ENCODE assay signal across 18 cellular contexts in the genomic region with DNA sequence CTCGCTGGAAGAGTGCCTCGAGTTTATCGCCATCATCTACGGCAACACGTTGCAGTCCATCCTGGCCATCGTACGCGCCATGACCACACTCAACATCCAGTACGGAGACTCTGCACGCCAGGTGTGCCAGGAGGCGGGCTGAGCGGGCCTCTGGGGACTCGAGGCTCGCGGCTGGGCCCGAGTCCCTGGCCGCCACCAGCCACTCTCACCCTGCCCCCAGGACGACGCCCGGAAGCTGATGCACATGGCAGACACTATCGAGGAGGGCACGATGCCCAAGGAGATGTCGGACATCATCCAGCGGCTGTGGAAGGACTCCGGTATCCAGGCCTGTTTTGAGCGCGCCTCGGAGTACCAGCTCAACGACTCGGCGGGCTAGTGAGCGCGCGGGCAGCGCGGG. TPM values are rescaled to one million over a fixed set of nuclear protein-coding genes. Genes with fewer than 3 reads are reported as not detected.
A peak's percentile ranks its signal among the peaks of the same experiment; 100 is the strongest.
DNase-seq lines count a peak whose midpoint lies in the region; ATAC-seq, FAIRE-seq and TF ChIP-seq lines count a peak whose summit lies in the region.
"Had no signal": no experiment of that assay in that cellular context is flagged by ENCODE, and none has a peak within 500 bp of the region (broad histone marks: within the 10 kb centered on the region; RNA-seq: fewer than 3 reads in every experiment).

No MANE protein-coding gene starts in this region.

- H3K36me3 ChIP-seq in HepG2 (replicated peaks in 1 of 2; ENCODE audit: control insufficient read depth in 1 of 2, insufficient read depth in 2 of 2, low read length in 2 of 2) (0 out of 5 replicates have a peak, but pooled peaks cover 0 to under 1% of the 10 kb centered on the region in 2 experiments), right lobe of liver (no peaks in the 10 kb centered on the region)
- H3K36me3 ChIP-seq: BE2C, Peyer's patch had no signal

- no peak for TF ChIP-seq POLR2A in HepG2 (IDR thresholded peaks at IDR 0.05; ENCODE audit: insufficient read depth in 1 of 2, low read depth in 2 of 2, low read length in 2 of 2)
- no peak for TF ChIP-seq POLR2A in right lobe of liver (IDR thresholded peaks at IDR 0.05)

- no peaks in the 10 kb centered on the region for H3K79me2 ChIP-seq in HepG2 (ENCODE audit: insufficient read depth, low read length)

- intact Hi-C loops in HepG2 (cut with micrococcal nuclease; ENCODE audit: unreplicated experiment) (loop anchor here (5.0 kb wide), 1 partner anchor 79 kb away; no protein-coding TSS in a partner anchor), right lobe of liver (cut with DNase I) (loop anchor here (2.0 to 5.0 kb wide), 3 partner anchors 32 to 84 kb away; partner anchors contain the start of gene LSMEM2 (in 1 of the 2))

- peaks cover 4% of the 10 kb centered on the region for H4K20me1 ChIP-seq in HepG2 (ENCODE audit: insufficient read depth, low read length)

- H3K4me1 ChIP-seq in HepG2 (ENCODE audit: insufficient read depth, low read length) = peaks cover 54% of the 10 kb centered on the region
- H3K4me1 ChIP-seq in right lobe of liver = peaks cover 0 to 44% (median 12%) of the 10 kb centered on the region in 4 donors
- H3K4me1 ChIP-seq: BE2C had no signal

- POLR2A ChIA-PET in HepG2 (lab: Yijun Ruan, JAX) = interaction anchor here (3.6 to 4.0 kb wide), 4 partner anchors 15 to 43 kb away, joined by 55 to 844 read pairs (median 214); partner anchors contain the start of genes GNAI2 and SLC38A3

- in situ Hi-C loops in HepG2 (cut with HindIII; ENCODE audit: extremely low pct_ligation_motif_present, low pct_unique_long_range_greater_than_20kb) = loop anchor here (5.0 to 10.0 kb wide), 2 partner anchors 34 to 82 kb away; partner anchors contain the start of gene LSMEM2

- H3K9me3 ChIP-seq in HepG2 (ENCODE audit: low read length) = no peaks in the 10 kb centered on the region
- no peaks in the 10 kb centered on the region for H3K9me3 ChIP-seq in right lobe of liver
- H3K9me3 ChIP-seq: BE2C, Peyer's patch had no signal

- TF ChIP-seq RAD21 in HepG2 (CRISPR knock-in tag; IDR thresholded peaks at IDR 0.05) = no peak

- TF ChIP-seq CTCF in HepG2 (CRISPR knock-in tag; IDR thresholded peaks at IDR 0.05) (no peak), right lobe of liver (IDR thresholded peaks at IDR 0.05) (no peak), coronary artery (IDR thresholded peaks at IDR 0.05) (no peak)

- H3K4me2 ChIP-seq in HepG2 (ENCODE audit: low read depth, low read length) = no peak overlapping the region
- H3K4me2 ChIP-seq: KMS-11 had no signal

- no peak for ATAC-seq in HepG2
- ATAC-seq in right lobe of liver = no peak
- no peak for ATAC-seq in GM21576 (IDR thresholded peaks at IDR 0.05; ENCODE audit: unreplicated experiment)

- H3K27me3 ChIP-seq in HepG2 (ENCODE audit: control insufficient read depth in 1 of 2, insufficient read depth in 2 of 2, low read length in 2 of 2) = no peaks in the 10 kb centered on the region
- H3K27me3 ChIP-seq in right lobe of liver = no peaks in the 10 kb centered on the region

- H3K27ac ChIP-seq in HepG2 (ENCODE audit: extremely low read length, insufficient read depth, low read length) = no peak overlapping the region
- H3K27ac ChIP-seq in right lobe of liver = no peak overlapping the region
- H3K27ac ChIP-seq in coronary artery = no peak overlapping the region
- H3K27ac ChIP-seq: 22Rv1, KMS-11, Peyer's patch had no signal

- no peak overlapping the region for H3K9ac ChIP-seq in HepG2 (ENCODE audit: insufficient read depth, low read depth, low read length)
- H3K9ac ChIP-seq: KMS-11 had no signal

- no peak for FAIRE-seq in HepG2 (lab: Jason Lieb, UNC)

- no TSS peak for BruUV-seq in HepG2 (replicated peaks; lab: Mats Ljungman, UMichigan)

- H3K4me3 ChIP-seq in HepG2 (replicated peaks in 1 of 3; ENCODE audit: insufficient read depth in 1 of 3, low read depth in 2 of 3, low read length in 3 of 3) (no peak overlapping the region), right lobe of liver (no peak overlapping the region), coronary artery (peak overlapping the region; percentile 51)

- CTCF ChIA-PET in HepG2 (lab: Yijun Ruan, JAX; ENCODE audit: low intra/inter-chr PET ratio, low total read pairs) = interaction anchor here (0.9 to 4.8 kb wide), 5 partner anchors 19 to 72 kb away, joined by 3 to 265 read pairs (median 11); no protein-coding TSS in a partner anchor

- no peak overlapping the region for H2AFZ ChIP-seq in HepG2 (ENCODE audit: low read length)

- 88% methylated on average over 20 of the region's 36 CpGs for WGBS in HepG2 (ENCODE audit: low lambda C conversion rate)
- WGBS in right lobe of liver (ENCODE audit: insufficient coverage, low coverage, low lambda C conversion rate, missing lambda C conversion rate) = no CpG with 5 or more reads among the region's 36 CpGs

- TF ChIP-seq EP300 in HepG2 (IDR thresholded peaks at IDR 0.05; ENCODE audit: low read depth in 2 of 2, low read length in 2 of 2) = no peak
- TF ChIP-seq EP300 in HepG2 (CRISPR knock-in tag; IDR thresholded peaks at IDR 0.05; ENCODE audit: borderline replicate concordance) = no peak

- DNase-seq in NCI-H1417 (lab: John Stamatoyannopoulos, UW) (peak in 2 of 3 experiments; percentile 48 to 55), NCI-H1417 treated with DMSO at 0.1 percent for 48 hours (lab: John Stamatoyannopoulos, UW) (no peak), HepG2 (ENCODE audit: low spot score) (no peak), right lobe of liver (no peak), coronary artery (ENCODE audit: low spot score) (no peak), cerebellum (ENCODE audit: low spot score) (no peak)
- DNase-seq: DMS153, NCI-H1048 had no signal

RNA-seq across cellular contexts. Expression of gene GNAT1, which starts 1.9 kb away (rescaled TPM):
- total RNA-seq in HepG2 (2016; rRNA removed; fragmentation: Illumina TruSeq; extraction: Trizol) (0.15 TPM in 1 of 2 replicates, not detected in the other), right lobe of liver (under 1 TPM in 1 of 6 experiments, not detected in 5; 0.07 TPM), cerebellum (not detected)
- total RNA-seq in HepG2 (2016; cell fraction: cytosol; rRNA removed; fragmentation: Illumina TruSeq; extraction: Trizol; ENCODE audit: low read depth) = 1.8 and 2.0 TPM in 2 replicates
- 0.09 and 0.28 TPM in 2 replicates for total RNA-seq in HepG2 (2016; cell fraction: insoluble cytoplasmic fraction; rRNA removed; fragmentation: Illumina TruSeq; extraction: Trizol)
- total RNA-seq in HepG2 (2016; cell fraction: membrane; rRNA removed; fragmentation: Illumina TruSeq; extraction: Trizol) = 0.87 and 1.1 TPM in 2 replicates
- 0.25 and 0.44 TPM in 2 replicates for total RNA-seq in HepG2 (2016; cell fraction: nucleus; rRNA removed; fragmentation: Illumina TruSeq; extraction: Trizol)
- 0.03 TPM in 1 of 2 replicates, not detected in the other for polyA plus RNA-seq in HepG2 (2011; rRNA removed)
- not detected in 2 replicates for polyA plus RNA-seq in HepG2 (2011; cell fraction: cytosol; rRNA removed)
- 0.14 and 0.33 TPM in 2 replicates for polyA plus RNA-seq in HepG2 (2011; cell fraction: nucleus; rRNA removed)
- polyA plus RNA-seq in HepG2 (2012) = 0.08 TPM in 1 of 2 replicates, not detected in the other
- polyA plus RNA-seq in HepG2 (2016; cell fraction: cytosol; fragmentation: Illumina TruSeq; extraction: Trizol; ENCODE audit: low read depth) = not detected in 2 replicates
- not detected in 2 replicates for polyA plus RNA-seq in HepG2 (2016; cell fraction: insoluble cytoplasmic fraction; fragmentation: Illumina TruSeq; extraction: Trizol; ENCODE audit: low read depth)
- not detected in 2 replicates for polyA plus RNA-seq in HepG2 (2016; cell fraction: membrane; fragmentation: Illumina TruSeq; extraction: Trizol; ENCODE audit: low read depth)
- 0.31 TPM in 1 of 2 replicates, not detected in the other for polyA plus RNA-seq in HepG2 (2016; cell fraction: nucleus; fragmentation: Illumina TruSeq; extraction: Trizol; ENCODE audit: insufficient read depth, low read depth)
- polyA minus RNA-seq in HepG2 (2011; rRNA and poly(A)+ RNA removed; ENCODE audit: low replicate concordance) = 0.47 and 2.3 TPM in 2 replicates
- polyA minus RNA-seq in HepG2 (2011; cell fraction: cytosol; rRNA and poly(A)+ RNA removed) = 0.26 TPM in 1 of 2 replicates, not detected in the other
- 1.2 and 1.5 TPM in 2 replicates for polyA minus RNA-seq in HepG2 (2011; cell fraction: nucleus; rRNA and poly(A)+ RNA removed)
- total RNA-seq: CD4-positive, CD25-positive, alpha-beta regulatory T cell; H9; NCI-H460; OCI-LY7; Peyer's patch had no signal
- polyA plus RNA-seq: CD4-positive, CD25-positive, alpha-beta regulatory T cell; IgD-negative memory B cell had no signal

RNA-seq across cellular contexts. Expression of gene SLC38A3, which starts 11.8 kb away (rescaled TPM):
- 14.3 and 29.8 TPM in 2 replicates for total RNA-seq in HepG2 (2016; rRNA removed; fragmentation: Illumina TruSeq; extraction: Trizol)
- total RNA-seq in HepG2 (2016; cell fraction: cytosol; rRNA removed; fragmentation: Illumina TruSeq; extraction: Trizol; ENCODE audit: low read depth) = 9.4 and 12.0 TPM in 2 replicates
- 14.3 and 31.3 TPM in 2 replicates for total RNA-seq in HepG2 (2016; cell fraction: insoluble cytoplasmic fraction; rRNA removed; fragmentation: Illumina TruSeq; extraction: Trizol)
- 13.7 and 15.1 TPM in 2 replicates for total RNA-seq in HepG2 (2016; cell fraction: membrane; rRNA removed; fragmentation: Illumina TruSeq; extraction: Trizol)
- total RNA-seq in HepG2 (2016; cell fraction: nucleus; rRNA removed; fragmentation: Illumina TruSeq; extraction: Trizol) = 51.2 and 60.9 TPM in 2 replicates
- 164 and 247 TPM in 2 replicates for polyA plus RNA-seq in HepG2 (2011; rRNA removed)
- polyA plus RNA-seq in HepG2 (2011; cell fraction: cytosol; rRNA removed) = 69.6 and 77.8 TPM in 2 replicates
- polyA plus RNA-seq in HepG2 (2011; cell fraction: nucleus; rRNA removed) = 645 and 755 TPM in 2 replicates
- 101 and 126 TPM in 2 replicates for polyA plus RNA-seq in HepG2 (2012)
- polyA plus RNA-seq in HepG2 (2016; cell fraction: cytosol; fragmentation: Illumina TruSeq; extraction: Trizol; ENCODE audit: low read depth) = 7.3 and 7.5 TPM in 2 replicates
- polyA plus RNA-seq in HepG2 (2016; cell fraction: insoluble cytoplasmic fraction; fragmentation: Illumina TruSeq; extraction: Trizol; ENCODE audit: low read depth) = 17.2 and 22.9 TPM in 2 replicates
- 12.8 and 13.7 TPM in 2 replicates for polyA plus RNA-seq in HepG2 (2016; cell fraction: membrane; fragmentation: Illumina TruSeq; extraction: Trizol; ENCODE audit: low read depth)
- polyA plus RNA-seq in HepG2 (2016; cell fraction: nucleus; fragmentation: Illumina TruSeq; extraction: Trizol; ENCODE audit: insufficient read depth, low read depth) = 146 and 148 TPM in 2 replicates
- 0.14 and 257 TPM in 2 replicates for polyA minus RNA-seq in HepG2 (2011; rRNA and poly(A)+ RNA removed; ENCODE audit: low replicate concordance)
- polyA minus RNA-seq in HepG2 (2011; cell fraction: cytosol; rRNA and poly(A)+ RNA removed) = 61.1 and 83.0 TPM in 2 replicates
- polyA minus RNA-seq in HepG2 (2011; cell fraction: nucleus; rRNA and poly(A)+ RNA removed) = 113 and 140 TPM in 2 replicates
- total RNA-seq in right lobe of liver = 100 to 1,000 TPM in 4 of 6 experiments, 10 to 100 TPM in 2; 77.7 to 311 (median 190) TPM
- 6.2 TPM for total RNA-seq in cerebellum
- total RNA-seq: CD4-positive, CD25-positive, alpha-beta regulatory T cell; OCI-LY7 had no signal
- polyA plus RNA-seq: CD4-positive, CD25-positive, alpha-beta regulatory T cell; IgD-negative memory B cell had no signal

RNA-seq across cellular contexts. Expression of gene SEMA3F, which starts 38.2 kb away (rescaled TPM):
- 3.6 and 7.6 TPM in 2 replicates for total RNA-seq in HepG2 (2016; rRNA removed; fragmentation: Illumina TruSeq; extraction: Trizol)
- total RNA-seq in HepG2 (2016; cell fraction: cytosol; rRNA removed; fragmentation: Illumina TruSeq; extraction: Trizol; ENCODE audit: low read depth) = 1.5 and 1.7 TPM in 2 replicates
- 3.6 and 8.8 TPM in 2 replicates for total RNA-seq in HepG2 (2016; cell fraction: insoluble cytoplasmic fraction; rRNA removed; fragmentation: Illumina TruSeq; extraction: Trizol)
- 4.9 and 5.4 TPM in 2 replicates for total RNA-seq in HepG2 (2016; cell fraction: membrane; rRNA removed; fragmentation: Illumina TruSeq; extraction: Trizol)
- 8.8 and 9.1 TPM in 2 replicates for total RNA-seq in HepG2 (2016; cell fraction: nucleus; rRNA removed; fragmentation: Illumina TruSeq; extraction: Trizol)
- polyA plus RNA-seq in HepG2 (2011; rRNA removed) = 14.8 and 17.2 TPM in 2 replicates
- polyA plus RNA-seq in HepG2 (2011; cell fraction: cytosol; rRNA removed) = 13.5 and 13.7 TPM in 2 replicates
- 22.1 and 33.2 TPM in 2 replicates for polyA plus RNA-seq in HepG2 (2011; cell fraction: nucleus; rRNA removed)
- 9.5 and 12.9 TPM in 2 replicates for polyA plus RNA-seq in HepG2 (2012)
- 2.0 and 2.5 TPM in 2 replicates for polyA plus RNA-seq in HepG2 (2016; cell fraction: cytosol; fragmentation: Illumina TruSeq; extraction: Trizol; ENCODE audit: low read depth)
- 6.6 and 7.1 TPM in 2 replicates for polyA plus RNA-seq in HepG2 (2016; cell fraction: insoluble cytoplasmic fraction; fragmentation: Illumina TruSeq; extraction: Trizol; ENCODE audit: low read depth)
- polyA plus RNA-seq in HepG2 (2016; cell fraction: membrane; fragmentation: Illumina TruSeq; extraction: Trizol; ENCODE audit: low read depth) = 5.8 and 6.2 TPM in 2 replicates
- 22.2 and 24.9 TPM in 2 replicates for polyA plus RNA-seq in HepG2 (2016; cell fraction: nucleus; fragmentation: Illumina TruSeq; extraction: Trizol; ENCODE audit: insufficient read depth, low read depth)
- 63.3 and 65.7 TPM in 2 replicates for polyA minus RNA-seq in HepG2 (2011; rRNA and poly(A)+ RNA removed; ENCODE audit: low replicate concordance)
- 14.4 and 15.7 TPM in 2 replicates for polyA minus RNA-seq in HepG2 (2011; cell fraction: cytosol; rRNA and poly(A)+ RNA removed)
- polyA minus RNA-seq in HepG2 (2011; cell fraction: nucleus; rRNA and poly(A)+ RNA removed) = 7.2 and 9.3 TPM in 2 replicates
- total RNA-seq in right lobe of liver = 1 to 10 TPM; 1.2 to 5.9 (median 4.2) TPM
- 8.2 TPM for total RNA-seq in cerebellum
- polyA plus RNA-seq: CD4-positive, CD25-positive, alpha-beta regulatory T cell; IgD-negative memory B cell had no signal

RNA-seq across cellular contexts. Expression of gene GNAI2, which starts 42.7 kb away (rescaled TPM):
- total RNA-seq in HepG2 (2016; rRNA removed; fragmentation: Illumina TruSeq; extraction: Trizol) (34.5 and 51.1 TPM in 2 replicates), right lobe of liver (100 to 1,000 TPM in 2 of 6 experiments, 10 to 100 TPM in 4; 73.3 to 125 (median 98.7) TPM), cerebellum (63.8 TPM)
- 26.6 and 32.1 TPM in 2 replicates for total RNA-seq in HepG2 (2016; cell fraction: cytosol; rRNA removed; fragmentation: Illumina TruSeq; extraction: Trizol; ENCODE audit: low read depth)
- 33.4 and 51.3 TPM in 2 replicates for total RNA-seq in HepG2 (2016; cell fraction: insoluble cytoplasmic fraction; rRNA removed; fragmentation: Illumina TruSeq; extraction: Trizol)
- total RNA-seq in HepG2 (2016; cell fraction: membrane; rRNA removed; fragmentation: Illumina TruSeq; extraction: Trizol) = 43.7 and 48.0 TPM in 2 replicates
- 26.6 and 32.5 TPM in 2 replicates for total RNA-seq in HepG2 (2016; cell fraction: nucleus; rRNA removed; fragmentation: Illumina TruSeq; extraction: Trizol)
- 66.1 and 66.2 TPM in 2 replicates for polyA plus RNA-seq in HepG2 (2011; rRNA removed)
- 64.5 and 77.2 TPM in 2 replicates for polyA plus RNA-seq in HepG2 (2011; cell fraction: cytosol; rRNA removed)
- 39.4 and 42.6 TPM in 2 replicates for polyA plus RNA-seq in HepG2 (2011; cell fraction: nucleus; rRNA removed)
- 25.4 and 25.9 TPM in 2 replicates for polyA plus RNA-seq in HepG2 (2012)
- polyA plus RNA-seq in HepG2 (2016; cell fraction: cytosol; fragmentation: Illumina TruSeq; extraction: Trizol; ENCODE audit: low read depth) = 37.3 and 42.8 TPM in 2 replicates
- polyA plus RNA-seq in HepG2 (2016; cell fraction: insoluble cytoplasmic fraction; fragmentation: Illumina TruSeq; extraction: Trizol; ENCODE audit: low read depth) = 57.1 and 66.6 TPM in 2 replicates
- 69.3 and 71.1 TPM in 2 replicates for polyA plus RNA-seq in HepG2 (2016; cell fraction: membrane; fragmentation: Illumina TruSeq; extraction: Trizol; ENCODE audit: low read depth)
- polyA plus RNA-seq in HepG2 (2016; cell fraction: nucleus; fragmentation: Illumina TruSeq; extraction: Trizol; ENCODE audit: insufficient read depth, low read depth) = 73.5 and 75.3 TPM in 2 replicates
- 111 and 236 TPM in 2 replicates for polyA minus RNA-seq in HepG2 (2011; rRNA and poly(A)+ RNA removed; ENCODE audit: low replicate concordance)
- polyA minus RNA-seq in HepG2 (2011; cell fraction: cytosol; rRNA and poly(A)+ RNA removed) = 26.0 and 26.4 TPM in 2 replicates
- 16.4 and 20.0 TPM in 2 replicates for polyA minus RNA-seq in HepG2 (2011; cell fraction: nucleus; rRNA and poly(A)+ RNA removed)

Comparison
In these comparisons a context has a peak if more than half of its experiments do, and no peak if none do; other contexts are left out.
1. DNase-seq: peak in NCI-H1417 (2 of 3); none in NCI-H1417 treated with DMSO at 0.1 percent for 48 hours (single experiment), HepG2 (single experiment), right lobe of liver (0 of 3), coronary artery (single experiment) and cerebellum (single experiment).